ENCODE assay signal across 22 cellular contexts in the genomic region with DNA sequence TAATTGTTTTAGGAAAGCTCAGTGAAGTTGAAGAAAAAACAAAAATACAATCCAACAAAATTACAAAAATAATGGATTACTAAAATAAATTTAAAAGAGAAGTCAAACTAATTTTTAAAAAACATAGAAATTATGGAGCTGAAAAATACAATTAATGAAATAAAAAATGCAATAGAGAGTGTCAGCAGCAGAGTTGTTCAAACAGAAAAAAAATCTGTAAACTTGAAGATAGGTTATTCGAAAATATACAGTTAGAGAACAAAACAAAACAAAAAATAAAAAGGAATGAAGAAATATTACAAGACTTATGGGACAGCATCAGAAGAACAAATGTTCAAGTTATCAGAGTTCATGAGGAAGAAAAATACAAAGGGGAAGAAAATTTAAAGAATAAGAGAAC.
DNase-seq lines count a peak whose midpoint lies in the region; ATAC-seq, FAIRE-seq and TF ChIP-seq lines count a peak whose summit lies in the region.
"Had no signal": no experiment of that assay in that cellular context is flagged by ENCODE, and none has a peak within 500 bp of the region (broad histone marks: within the 10 kb centered on the region; RNA-seq: fewer than 3 reads in every experiment).

No MANE protein-coding gene starts in this region.

- H3K27ac ChIP-seq in HepG2 (ENCODE audit: extremely low read length, insufficient read depth, low read length) (no peak overlapping the region), right lobe of liver (no peak overlapping the region)
- H3K27ac ChIP-seq: 22Rv1; A549; BLaER1 treated with 17β-estradiol and CSF1 and Interleukin-3, amounts not matched to agents 10 nM and 100 nM had no signal

- H3K4me2 ChIP-seq in HepG2 (ENCODE audit: low read depth, low read length): no peak overlapping the region
- H3K4me2 ChIP-seq: A549; BLaER1 treated with 17β-estradiol and CSF1 and Interleukin-3, amounts not matched to agents 10 nM and 100 nM had no signal

- TF ChIP-seq CTCF in HepG2 (CRISPR knock-in tag; IDR thresholded peaks at IDR 0.05): no peak
- no peak for TF ChIP-seq CTCF in right lobe of liver (IDR thresholded peaks at IDR 0.05)

- H3K36me3 ChIP-seq in HepG2 (replicated peaks in 1 of 2; ENCODE audit: control insufficient read depth in 1 of 2, insufficient read depth in 2 of 2, low read length in 2 of 2) (no peaks in the 10 kb centered on the region), right lobe of liver (no peaks in the 10 kb centered on the region)
- H3K36me3 ChIP-seq: BE2C; BLaER1 treated with 17β-estradiol and CSF1 and Interleukin-3, amounts not matched to agents 10 nM and 100 nM; HAP-1 had no signal

- no peak for TF ChIP-seq RAD21 in HepG2 (CRISPR knock-in tag; IDR thresholded peaks at IDR 0.05)

- H4K20me1 ChIP-seq in HepG2 (ENCODE audit: insufficient read depth, low read length): no peaks in the 10 kb centered on the region
- H4K20me1 ChIP-seq: BLaER1 treated with 17β-estradiol and CSF1 and Interleukin-3, amounts not matched to agents 10 nM and 100 nM had no signal

- H3K27me3 ChIP-seq in HepG2 (ENCODE audit: control insufficient read depth in 1 of 2, insufficient read depth in 2 of 2, low read length in 2 of 2) (no peaks in the 10 kb centered on the region), right lobe of liver (no peaks in the 10 kb centered on the region)
- H3K27me3 ChIP-seq: BE2C; BLaER1 treated with 17β-estradiol and CSF1 and Interleukin-3, amounts not matched to agents 10 nM and 100 nM had no signal

- no peak for ATAC-seq in HepG2
- no peak for ATAC-seq in right lobe of liver
- no peak for ATAC-seq in HG02798 (IDR thresholded peaks at IDR 0.05; ENCODE audit: poor library complexity, unreplicated experiment)
- ATAC-seq: A549 had no signal

- POLR2A ChIA-PET in HepG2 (lab: Yijun Ruan, JAX): no interaction called here

- H3K79me2 ChIP-seq in HepG2 (ENCODE audit: insufficient read depth, low read length): no peaks in the 10 kb centered on the region

- CTCF ChIA-PET in HepG2 (lab: Yijun Ruan, JAX; ENCODE audit: low intra/inter-chr PET ratio, low total read pairs): no interaction called here

- no peak overlapping the region for H2AFZ ChIP-seq in HepG2 (ENCODE audit: low read length)

- no peak for TF ChIP-seq EP300 in HepG2 (IDR thresholded peaks at IDR 0.05; ENCODE audit: low read depth in 2 of 2, low read length in 2 of 2)
- TF ChIP-seq EP300 in HepG2 (CRISPR knock-in tag; IDR thresholded peaks at IDR 0.05; ENCODE audit: borderline replicate concordance): no peak

- BruUV-seq in HepG2 (replicated peaks; lab: Mats Ljungman, UMichigan): no TSS peak

- in situ Hi-C loops in HepG2 (cut with HindIII; ENCODE audit: extremely low pct_ligation_motif_present, low pct_unique_long_range_greater_than_20kb): no loop called here

- 0% methylated on average over 1 of the region's 1 CpG for WGBS in HepG2 (ENCODE audit: low lambda C conversion rate)
- WGBS in right lobe of liver (ENCODE audit: insufficient coverage, low coverage, low lambda C conversion rate, missing lambda C conversion rate): 56% methylated on average over 1 of the region's 1 CpG

- TF ChIP-seq POLR2A in HepG2 (IDR thresholded peaks at IDR 0.05; ENCODE audit: insufficient read depth in 1 of 2, low read depth in 2 of 2, low read length in 2 of 2): no peak
- no peak for TF ChIP-seq POLR2A in right lobe of liver (IDR thresholded peaks at IDR 0.05)

- intact Hi-C loops in HepG2 (cut with micrococcal nuclease; ENCODE audit: unreplicated experiment): no loop called here
- intact Hi-C loops in right lobe of liver (cut with DNase I): no loop called here

- H3K9me3 ChIP-seq in HepG2 (ENCODE audit: low read length) (peaks cover 46% of the 10 kb centered on the region), right lobe of liver (peaks cover 0 to 7% (median 0%) of the 10 kb centered on the region in 4 donors)
- H3K9me3 ChIP-seq: BE2C, HAP-1 had no signal

- DNase-seq in HepG2 (ENCODE audit: low spot score): no peak
- DNase-seq in right lobe of liver: no peak
- no peak for DNase-seq in RCC 7860 (ENCODE audit: low spot score)
- DNase-seq in frontal cortex (ENCODE audit: low spot score in 2 of 2): no peak
- no peak for DNase-seq in activated CD8-positive, alpha-beta memory T cell treated with anti-CD3 and anti-CD28 coated beads, Interleukin-2, amount 50 U/mL, for 48 hours
- no peak for DNase-seq in NCI-H524 (lab: John Stamatoyannopoulos, UW)
- no peak for DNase-seq in activated CD4-positive, alpha-beta T cell treated with anti-CD3 and anti-CD28 coated beads for 4 hours
- DNase-seq: ACHN; AML-193; BE2C; CD4-positive, alpha-beta T cell; CD8-positive, alpha-beta memory T cell; DMS53; DMS79 treated with DMSO at 0.1 percent for 48 hours; GOT3 had no signal

- H3K9ac ChIP-seq in HepG2 (ENCODE audit: insufficient read depth, low read depth, low read length): no peak overlapping the region
- H3K9ac ChIP-seq: BLaER1 treated with 17β-estradiol and CSF1 and Interleukin-3, amounts not matched to agents 10 nM and 100 nM had no signal

- H3K4me3 ChIP-seq in HepG2 (replicated peaks in 1 of 3; ENCODE audit: insufficient read depth in 1 of 3, low read depth in 2 of 3, low read length in 3 of 3): no peak overlapping the region; a peak in 1 of 6 replicates
- no peak overlapping the region for H3K4me3 ChIP-seq in right lobe of liver
- H3K4me3 ChIP-seq: A549; BLaER1 treated with 17β-estradiol and CSF1 and Interleukin-3, amounts not matched to agents 10 nM and 100 nM; HAP-1 had no signal

- no peak for FAIRE-seq in HepG2 (lab: Jason Lieb, UNC)
- FAIRE-seq in RCC 7860 (lab: Jason Lieb, UNC): peak; percentile 26
- peak; percentile 28 for FAIRE-seq in frontal cortex (lab: Jason Lieb, UNC)
- FAIRE-seq: A549, GM12892, H54 had no signal

- no peaks in the 10 kb centered on the region for H3K4me1 ChIP-seq in HepG2 (ENCODE audit: insufficient read depth, low read length)
- no peaks in the 10 kb centered on the region for H3K4me1 ChIP-seq in right lobe of liver
- H3K4me1 ChIP-seq: BE2C; BLaER1 treated with 17β-estradiol and CSF1 and Interleukin-3, amounts not matched to agents 10 nM and 100 nM; HAP-1 had no signal

TF ChIP-seq in HepG2, 621 proteins besides CTCF, POLR2A, EP300 and RAD21:
- TF ChIP-seq ZNF160 (CRISPR knock-in tag; IDR thresholded peaks at IDR 0.05) (peak; percentile 51; the same call in 1 of the 2 replicates), TCF7 (IDR thresholded peaks at IDR 0.05; ENCODE audit: low read depth) (no peak)
